ENCODE assay signal across 8 cellular contexts in genomic region chr2:63589148-63589972, GRCh38. TPM values are rescaled to one million over a fixed set of nuclear protein-coding genes. Genes with fewer than 3 reads are reported as not detected.
DNase-seq lines count a peak whose midpoint lies in the region; ATAC-seq and TF ChIP-seq lines count a peak whose summit lies in the region.

No MANE protein-coding gene starts in this region.

- peak overlapping the region; percentile 93 for H3K27ac Mint-ChIP-seq in Calu3 (ENCODE audit: unreplicated experiment)
- H3K27ac Mint-ChIP-seq in immature natural killer cell = peak overlapping the region; percentile 94 to 99 (median 96)
- H3K27ac Mint-ChIP-seq in stimulated activated naive CD8-positive, alpha-beta T cell treated with anti-CD3 and anti-CD28 coated beads, Interleukin-15, amount 100 ng/mL, for 72 hours = peak overlapping the region; percentile 97 to 98

- intact Hi-C loops in Calu3 (cut with micrococcal nuclease; ENCODE audit: unreplicated experiment) = loop anchor here (10.0 kb wide), 1 partner anchor 295 kb away; no protein-coding TSS in a partner anchor

- peak; percentile 5 for ATAC-seq in GM21367 (IDR thresholded peaks at IDR 0.05; ENCODE audit: unreplicated experiment)
- ATAC-seq in stimulated activated naive CD8-positive, alpha-beta T cell treated with anti-CD3 and anti-CD28 coated beads, Interleukin-15, amount 100 ng/mL, for 72 hours = no peak

- H3K9me3 Mint-ChIP-seq in Calu3 (ENCODE audit: low read depth, unreplicated experiment) = no peaks in the 10 kb centered on the region
- H3K9me3 Mint-ChIP-seq in immature natural killer cell = no peaks in the 10 kb centered on the region
- H3K9me3 Mint-ChIP-seq in stimulated activated naive CD8-positive, alpha-beta T cell treated with anti-CD3 and anti-CD28 coated beads, Interleukin-15, amount 100 ng/mL, for 72 hours = no peaks in the 10 kb centered on the region

- H3K4me3 Mint-ChIP-seq in Calu3 (ENCODE audit: low read depth, unreplicated experiment) = peak overlapping the region; percentile 91
- H3K4me3 Mint-ChIP-seq in immature natural killer cell = peak overlapping the region; percentile 91 to 97 (median 96)
- peak overlapping the region; percentile 91 to 99 for H3K4me3 Mint-ChIP-seq in stimulated activated naive CD8-positive, alpha-beta T cell treated with anti-CD3 and anti-CD28 coated beads, Interleukin-15, amount 100 ng/mL, for 72 hours

- CTCF ChIA-PET in Calu3 (lab: Charles Lee) = interaction anchor here (0.6 to 1.9 kb wide), 6 partner anchors 8 to 295 kb away, joined by 3 to 5 read pairs (median 3); no protein-coding TSS in a partner anchor

- H3K4me1 Mint-ChIP-seq in Calu3 (ENCODE audit: low read depth, unreplicated experiment) (peaks cover 18% of the 10 kb centered on the region), immature natural killer cell (peaks cover 44 to 59% of the 10 kb centered on the region in 2 donors)
- H3K4me1 Mint-ChIP-seq in stimulated activated naive CD8-positive, alpha-beta T cell treated with anti-CD3 and anti-CD28 coated beads, Interleukin-15, amount 100 ng/mL, for 72 hours = peaks cover 49% of the 10 kb centered on the region

- DNase-seq in Calu3 (no peak), LoVo (ENCODE audit: low spot score) (peak; percentile 2), astrocyte of the hippocampus (ENCODE audit: low read depth, low spot score) (peak; percentile 15), immature natural killer cell (no peak), ureter (ENCODE audit: low spot score) (no peak), epidermal melanocyte (ENCODE audit: insufficient read length, low spot score) (no peak)
- DNase-seq in stimulated activated naive CD8-positive, alpha-beta T cell treated with anti-CD3 and anti-CD28 coated beads, Interleukin-15, amount 100 ng/mL, for 72 hours = no peak

- H3K36me3 Mint-ChIP-seq in Calu3 (ENCODE audit: insufficient read depth, unreplicated experiment) = peaks cover 43% of the 10 kb centered on the region
- H3K36me3 Mint-ChIP-seq in immature natural killer cell = peaks cover 0 to 4% (median 0%) of the 10 kb centered on the region in 3 donors

- TSS peak; percentile 67 for BruUV-seq in Calu3 (replicated peaks; lab: Mats Ljungman, UMichigan)

- H3K27me3 Mint-ChIP-seq in Calu3 (ENCODE audit: unreplicated experiment) (no peaks in the 10 kb centered on the region), immature natural killer cell (ENCODE audit: low read depth in 3 of 3) (peaks cover 6 to 16% (median 12%) of the 10 kb centered on the region in 3 donors)
- no peaks in the 10 kb centered on the region for H3K27me3 Mint-ChIP-seq in stimulated activated naive CD8-positive, alpha-beta T cell treated with anti-CD3 and anti-CD28 coated beads, Interleukin-15, amount 100 ng/mL, for 72 hours

- TF ChIP-seq CTCF in Calu3 (IDR thresholded peaks at IDR 0.05; ENCODE audit: unreplicated experiment) = no peak

RNA-seq across cellular contexts. Expression of gene MDH1, which starts 0.6 kb away (rescaled TPM):
- 149 and 154 TPM in 2 replicates for total RNA-seq in Calu3 (2022)
- 100 to 1,000 TPM; 223 to 320 (median 236) TPM for polyA plus RNA-seq in immature natural killer cell
- 126 TPM for total RNA-seq in ureter

RNA-seq across cellular contexts. Expression of gene WDPCP, which starts 1.1 kb away (rescaled TPM):
- total RNA-seq in Calu3 (2022) = 7.4 and 9.0 TPM in 2 replicates
- polyA plus RNA-seq in immature natural killer cell = 1 to 10 TPM; 4.3 to 7.7 (median 5.6) TPM
- total RNA-seq in ureter = 22.1 TPM

Comparison
In these comparisons a context has a peak if more than half of its experiments do, and no peak if none do; other contexts are left out.
1. DNase-seq: peak in LoVo (single experiment) and astrocyte of the hippocampus (single experiment); none in Calu3 (single experiment), immature natural killer cell (0 of 3), stimulated activated naive CD8-positive, alpha-beta T cell treated with anti-CD3 and anti-CD28 coated beads, Interleukin-15, amount 100 ng/mL, for 72 hours (0 of 2), ureter (single experiment) and epidermal melanocyte (single experiment).
2. Peak in every context shown above with its lines, with median percentiles within 50 percentile points of each other: H3K27ac Mint-ChIP-seq and H3K4me3 Mint-ChIP-seq.